ENCODE assay signal across 9 cellular contexts in genomic region chr14:50785506-50786063, GRCh38. TPM values are rescaled to one million over a fixed set of nuclear protein-coding genes. Genes with fewer than 3 reads are reported as not detected.
A peak's percentile ranks its signal among the peaks of the same experiment; 100 is the strongest.
DNase-seq lines count a peak whose midpoint lies in the region; ATAC-seq and TF ChIP-seq lines count a peak whose summit lies in the region.
"Had no signal": no experiment of that assay in that cellular context is flagged by ENCODE, and none has a peak within 500 bp of the region (broad histone marks: within the 10 kb centered on the region; RNA-seq: fewer than 3 reads in every experiment).

No MANE protein-coding gene starts in this region.

- H3K4me2 ChIP-seq in DOHH2 (ENCODE audit: low read length) (peak overlapping the region; percentile 98), Loucy (ENCODE audit: low read depth, low read length, poor library complexity, severe bottlenecking) (peak overlapping the region; percentile 45), GM23248 (ENCODE audit: unreplicated experiment) (no peak overlapping the region)

- peak overlapping the region in 7 of 8 donors; percentile 42 to 87 (median 70) for H3K4me3 Mint-ChIP-seq in naive B cell

- H3K9me3 Mint-ChIP-seq in naive B cell, result no peaks in the 10 kb centered on the region

- H3K9me3 ChIP-seq in DOHH2 (ENCODE audit: control insufficient read depth, insufficient read depth, low read length) (no peaks in the 10 kb centered on the region), Loucy (ENCODE audit: insufficient read depth, low read depth, low read length) (no peaks in the 10 kb centered on the region), GM23248 (ENCODE audit: low read depth) (no peaks in the 10 kb centered on the region)

- H3F3A ChIP-seq in DOHH2 (ENCODE audit: control insufficient read depth, insufficient read depth) (peaks cover 23% of the 10 kb centered on the region), Loucy (ENCODE audit: low read depth) (no peaks in the 10 kb centered on the region; the same call in 1 of the 2 replicates), GM23248 (ENCODE audit: insufficient read depth) (no peaks in the 10 kb centered on the region)

- no peak for ATAC-seq in naive B cell (ENCODE audit: low read depth in 2 of 2)
- no peak for ATAC-seq in foreskin keratinocyte
- ATAC-seq: left colon had no signal

- H3K27me3 ChIP-seq in DOHH2 (ENCODE audit: control insufficient read depth, low read length) (no peaks in the 10 kb centered on the region), Loucy (ENCODE audit: insufficient read depth, low read length, poor library complexity, severe bottlenecking) (no peaks in the 10 kb centered on the region), GM23248 (replicated peaks; ENCODE audit: insufficient read depth) (no peaks in the 10 kb centered on the region), foreskin keratinocyte (no peaks in the 10 kb centered on the region)

- peaks cover 47% of the 10 kb centered on the region for H3K36me3 ChIP-seq in DOHH2 (ENCODE audit: control insufficient read depth, low read length)
- H3K36me3 ChIP-seq in Loucy (ENCODE audit: insufficient read depth, low read length), result peaks cover 45% of the 10 kb centered on the region
- H3K36me3 ChIP-seq in GM23248 (ENCODE audit: low read depth), result no peaks in the 10 kb centered on the region

- H3K9ac ChIP-seq in Loucy (ENCODE audit: low read depth, low read length, poor library complexity, severe bottlenecking) (no peak overlapping the region), GM23248 (no peak overlapping the region)

- H3K79me2 ChIP-seq in DOHH2 (ENCODE audit: control insufficient read depth, low read length) (peaks cover 30% of the 10 kb centered on the region), Loucy (ENCODE audit: insufficient read depth, low read length) (no peaks in the 10 kb centered on the region), GM23248 (ENCODE audit: insufficient read depth) (no peaks in the 10 kb centered on the region)

- H3K4me1 Mint-ChIP-seq in naive B cell, result peaks cover 48 to 82% (median 66%) of the 10 kb centered on the region in 3 donors

- H3K4me1 ChIP-seq in DOHH2 (ENCODE audit: control insufficient read depth, low read length), result peaks cover 74% of the 10 kb centered on the region
- H3K4me1 ChIP-seq in Loucy (ENCODE audit: insufficient read depth, low read length, poor library complexity, severe bottlenecking), result peaks cover 40% of the 10 kb centered on the region
- peaks cover 4% of the 10 kb centered on the region for H3K4me1 ChIP-seq in GM23248 (ENCODE audit: insufficient read depth)
- H3K4me1 ChIP-seq in foreskin keratinocyte, result no peaks in the 10 kb centered on the region

- H3K27ac Mint-ChIP-seq in naive B cell, result peak overlapping the region in 5 of 6 donors; percentile 47 to 90 (median 61)

- H2AFZ ChIP-seq in Loucy (ENCODE audit: low read length), result no peak overlapping the region
- no peak overlapping the region for H2AFZ ChIP-seq in GM23248

- H3K9me2 ChIP-seq in DOHH2 (replicated peaks; ENCODE audit: control insufficient read depth, low read length), result no peaks in the 10 kb centered on the region
- no peaks in the 10 kb centered on the region for H3K9me2 ChIP-seq in Loucy (replicated peaks; ENCODE audit: low read depth, low read length)
- no peaks in the 10 kb centered on the region for H3K9me2 ChIP-seq in GM23248 (ENCODE audit: insufficient read depth)

- in situ Hi-C loops in GM23248 (cut with MboI), result no loop called here

- peaks cover 8 to 10% of the 10 kb centered on the region in 2 donors for H3K36me3 Mint-ChIP-seq in naive B cell

- peak overlapping the region; percentile 74 for H3K4me3 ChIP-seq in DOHH2 (ENCODE audit: low read length)
- H3K4me3 ChIP-seq in Loucy (ENCODE audit: low read length, poor library complexity, severe bottlenecking), result no peak overlapping the region
- H3K4me3 ChIP-seq in GM23248, result no peak overlapping the region

- no peaks in the 10 kb centered on the region for H3K27me3 Mint-ChIP-seq in naive B cell

- TF ChIP-seq CTCF in DOHH2 (IDR thresholded peaks at IDR 0.05; ENCODE audit: low read depth, low read length, poor library complexity, severe bottlenecking) (no peak), Loucy (conservative IDR thresholded peaks at IDR 0.05; ENCODE audit: low read length) (no peak), foreskin keratinocyte (conservative IDR thresholded peaks at IDR 0.05) (no peak)

- H4K20me1 ChIP-seq in DOHH2 (ENCODE audit: control insufficient read depth, insufficient read depth, low read depth, low read length) (no peaks in the 10 kb centered on the region), Loucy (ENCODE audit: insufficient read depth, low read length, poor library complexity, severe bottlenecking) (peaks cover 3% of the 10 kb centered on the region), GM23248 (ENCODE audit: insufficient read depth) (no peaks in the 10 kb centered on the region)

- 78% methylated on average over 8 of the region's 8 CpGs for WGBS in GM23248 (ENCODE audit: low coverage in 1 of 2, low lambda C conversion rate in 2 of 2, missing lambda C conversion rate in 2 of 2), 2 experiments

- peak overlapping the region; percentile 94 for H3K27ac ChIP-seq in DOHH2 (ENCODE audit: low read depth, low read length)
- peak overlapping the region; percentile 48 for H3K27ac ChIP-seq in cingulate gyrus (ENCODE audit: low read depth, low read length)
- H3K27ac ChIP-seq in GM23248, result no peak overlapping the region
- H3K27ac ChIP-seq in foreskin keratinocyte, result no peak overlapping the region

- no peak for DNase-seq in naive B cell
- DNase-seq in GM23248, result no peak
- DNase-seq in effector CD8-positive, alpha-beta T cell (lab: John Stamatoyannopoulos, UW), result no peak
- DNase-seq in foreskin keratinocyte, result no peak
- DNase-seq in UCSD-AML1 (lab: John Stamatoyannopoulos, UW; ENCODE audit: unreplicated experiment), result no peak
- DNase-seq: left colon had no signal

RNA-seq across cellular contexts. Expression of gene NIN, which starts 45.4 kb away (rescaled TPM):
- 100 to 1,000 TPM in 1 of 6 donors, 10 to 100 TPM in 5; 20.2 to 100 (median 51.1) TPM for polyA plus RNA-seq in naive B cell (ENCODE audit: low read depth in 6 of 6)
- 28.7 and 33.3 TPM in 2 replicates for total RNA-seq in GM23248 (2014; rRNA removed; shearing (Covaris generic))
- polyA plus RNA-seq in GM23248 (2016; fragmentation: Nextera tagmentation; extraction: Ambion mirVana), result 16.2 and 17.0 TPM in 2 replicates
- 29.6 and 29.7 TPM in 2 replicates for total RNA-seq in foreskin keratinocyte
- polyA plus RNA-seq in foreskin keratinocyte, result 4.2 and 5.9 TPM in 2 replicates

Comparison
In these comparisons a context has a peak if more than half of its experiments do, and no peak if none do; other contexts are left out.
1. H3K27ac ChIP-seq: peak in DOHH2 (single experiment) and cingulate gyrus (single experiment); none in GM23248 (single experiment) and foreskin keratinocyte (single experiment).